ENCODE assay signal across 8 cellular contexts in the genomic region with DNA sequence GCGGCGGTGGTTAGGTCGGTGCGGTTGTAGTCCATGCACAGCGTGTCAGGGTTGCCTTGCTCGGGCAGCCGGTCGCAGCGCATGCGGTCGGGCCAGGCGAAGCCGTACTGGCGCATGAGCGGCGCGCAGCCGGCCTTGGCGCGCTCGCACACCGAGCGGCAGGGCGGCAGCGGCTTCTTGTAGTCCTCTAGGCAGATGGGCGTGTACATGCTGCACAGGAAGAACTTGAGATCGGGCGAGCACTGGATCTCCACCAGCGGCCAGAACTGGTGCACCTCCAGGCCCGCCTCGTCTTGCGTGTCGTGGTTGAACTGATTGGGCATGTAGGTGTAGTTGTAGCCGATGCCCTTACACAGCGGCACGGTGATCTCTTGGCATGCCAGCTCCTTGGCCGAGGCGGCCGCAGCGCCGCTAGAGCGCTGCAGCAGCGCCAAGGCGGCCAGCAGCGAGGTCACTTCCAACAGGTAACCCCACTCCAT. TPM values are rescaled to one million over a fixed set of nuclear protein-coding genes. Genes with fewer than 3 reads are reported as not detected.
DNase-seq lines count a peak whose midpoint lies in the region; ATAC-seq and TF ChIP-seq lines count a peak whose summit lies in the region.

No MANE protein-coding gene starts in this region.

- H3K4me1 ChIP-seq in ACC112 (ENCODE audit: control insufficient read depth, insufficient read depth, low read length, unreplicated experiment) (no peaks in the 10 kb centered on the region), upper lobe of left lung (peaks cover 24 to 65% (median 32%) of the 10 kb centered on the region in 4 donors)

- H3K27me3 Mint-ChIP-seq in activated T-helper 1 cell treated with anti-CD3 and anti-CD28 coated beads, Interleukin-12 subunit alpha, Interleukin-12 subunit beta, Interleukin-2, Interleukin-4 antibody, amounts not matched to agents 30 ng/mL and 10 ng/mL and 1 ng/mL, durations not matched to agents 14 hours and 24 hours and 36 hours (ENCODE audit: insufficient read depth), result peaks cover 71% of the 10 kb centered on the region
- peaks cover 33 to 37% of the 10 kb centered on the region in 2 donors for H3K27me3 Mint-ChIP-seq in natural killer cell (ENCODE audit: low read depth in 2 of 2)

- no peak overlapping the region for H3K27ac Mint-ChIP-seq in activated T-helper 1 cell treated with anti-CD3 and anti-CD28 coated beads, Interleukin-12 subunit alpha, Interleukin-12 subunit beta, Interleukin-2, Interleukin-4 antibody, amounts not matched to agents 30 ng/mL and 10 ng/mL and 1 ng/mL, durations not matched to agents 14 hours and 24 hours and 36 hours
- H3K27ac Mint-ChIP-seq in natural killer cell, result no peak overlapping the region

- 0% methylated on average over 4 to 6 of the region's 45 CpGs for WGBS in upper lobe of left lung, 2 donors

- TF ChIP-seq POLR2A in upper lobe of left lung (IDR thresholded peaks at IDR 0.05), result peak in 1 of 4 donors; percentile 30

- ATAC-seq in HG02884 (IDR thresholded peaks at IDR 0.05; ENCODE audit: unreplicated experiment) (peak; percentile 26), natural killer cell (peak; percentile 31 to 45 (median 38)), upper lobe of left lung (ENCODE audit: low FRiP score in 2 of 2) (peak; percentile 50 to 74)

- peaks cover 1% of the 10 kb centered on the region for H3K36me3 Mint-ChIP-seq in activated T-helper 1 cell treated with anti-CD3 and anti-CD28 coated beads, Interleukin-12 subunit alpha, Interleukin-12 subunit beta, Interleukin-2, Interleukin-4 antibody, amounts not matched to agents 30 ng/mL and 10 ng/mL and 1 ng/mL, durations not matched to agents 14 hours and 24 hours and 36 hours (ENCODE audit: low read depth)
- no peaks in the 10 kb centered on the region for H3K36me3 Mint-ChIP-seq in natural killer cell

- H3K9me3 Mint-ChIP-seq in activated T-helper 1 cell treated with anti-CD3 and anti-CD28 coated beads, Interleukin-12 subunit alpha, Interleukin-12 subunit beta, Interleukin-2, Interleukin-4 antibody, amounts not matched to agents 30 ng/mL and 10 ng/mL and 1 ng/mL, durations not matched to agents 14 hours and 24 hours and 36 hours, result no peaks in the 10 kb centered on the region
- H3K9me3 Mint-ChIP-seq in natural killer cell, result no peaks in the 10 kb centered on the region

- peak overlapping the region; percentile 69 for H3K4me3 Mint-ChIP-seq in activated T-helper 1 cell treated with anti-CD3 and anti-CD28 coated beads, Interleukin-12 subunit alpha, Interleukin-12 subunit beta, Interleukin-2, Interleukin-4 antibody, amounts not matched to agents 30 ng/mL and 10 ng/mL and 1 ng/mL, durations not matched to agents 14 hours and 24 hours and 36 hours
- H3K4me3 Mint-ChIP-seq in natural killer cell, result peak overlapping the region; percentile 87

- intact Hi-C loops in activated T-helper 1 cell treated with anti-CD3 and anti-CD28 coated beads, Interleukin-12 subunit alpha, Interleukin-12 subunit beta, Interleukin-2, Interleukin-4 antibody, amounts not matched to agents 30 ng/mL and 10 ng/mL and 1 ng/mL, durations not matched to agents 14 hours and 24 hours and 36 hours (cut with micrococcal nuclease), result loop anchor here (10.0 kb wide), 1 partner anchor 306 kb away; a partner anchor contains a TSS
- intact Hi-C loops in natural killer cell (cut with micrococcal nuclease), result loop anchor here (10.0 kb wide), 1 partner anchor 516 kb away; a partner anchor contains a TSS

- H3K4me1 Mint-ChIP-seq in activated T-helper 1 cell treated with anti-CD3 and anti-CD28 coated beads, Interleukin-12 subunit alpha, Interleukin-12 subunit beta, Interleukin-2, Interleukin-4 antibody, amounts not matched to agents 30 ng/mL and 10 ng/mL and 1 ng/mL, durations not matched to agents 14 hours and 24 hours and 36 hours (ENCODE audit: low read depth), result peaks cover 14% of the 10 kb centered on the region
- peaks cover 27 to 34% of the 10 kb centered on the region in 2 donors for H3K4me1 Mint-ChIP-seq in natural killer cell

- H2AFZ ChIP-seq in ACC112 (ENCODE audit: low read length, unreplicated experiment), result peak overlapping the region; percentile 93

- peak overlapping the region; percentile 93 for H3K4me3 ChIP-seq in ACC112 (ENCODE audit: low read depth, low read length)
- H3K4me3 ChIP-seq in GM12875 (ENCODE audit: low read depth, low read length), result peak overlapping the region; percentile 61
- H3K4me3 ChIP-seq in upper lobe of left lung, result peak overlapping the region; percentile 55 to 88 (median 83)

- no peak for TF ChIP-seq EP300 in upper lobe of left lung (IDR thresholded peaks at IDR 0.05)

- H3K9me3 ChIP-seq in upper lobe of left lung, result no peaks in the 10 kb centered on the region

- no peaks in the 10 kb centered on the region for H3K27me3 ChIP-seq in ACC112 (ENCODE audit: insufficient read depth, low read length)
- H3K27me3 ChIP-seq in upper lobe of left lung, result peaks cover 0 to 13% (median under 1%) of the 10 kb centered on the region in 4 donors

- TF ChIP-seq CTCF in GM12875 (IDR thresholded peaks at IDR 0.05; ENCODE audit: borderline replicate concordance, insufficient read depth, low read depth, low read length), result no peak
- TF ChIP-seq CTCF in natural killer cell (IDR thresholded peaks at IDR 0.05), result no peak
- no peak for TF ChIP-seq CTCF in upper lobe of left lung (IDR thresholded peaks at IDR 0.05)

- no peaks in the 10 kb centered on the region for H3K79me2 ChIP-seq in ACC112 (ENCODE audit: control insufficient read depth, insufficient read depth, low read length, unreplicated experiment)

- H3K36me3 ChIP-seq in ACC112 (ENCODE audit: insufficient read depth, low read length) (no peaks in the 10 kb centered on the region), upper lobe of left lung (no peaks in the 10 kb centered on the region)

- H3K27ac ChIP-seq in ACC112 (ENCODE audit: low read depth, low read length) (no peak overlapping the region), upper lobe of left lung (peak overlapping the region; percentile 82 to 91 (median 87))

- DNase-seq in NCI-H2227 (lab: John Stamatoyannopoulos, UW; ENCODE audit: unreplicated experiment) (peak; percentile 75), fibroblast of peridontal ligament (ENCODE audit: extremely low read depth) (peak; percentile 78), natural killer cell (peak; percentile 25), upper lobe of left lung (peak; percentile 72 to 93)
- DNase-seq in activated T-helper 1 cell treated with anti-CD3 and anti-CD28 coated beads, Interleukin-12 subunit alpha, Interleukin-12 subunit beta, Interleukin-2, Interleukin-4 antibody, amounts not matched to agents 30 ng/mL and 10 ng/mL and 1 ng/mL, durations not matched to agents 14 hours and 24 hours and 36 hours (ENCODE audit: low spot score), result peak; percentile 22

RNA-seq across cellular contexts. Expression of a gene that starts 1.1 kb away (rescaled TPM):
- 0.41 and 0.56 TPM in 2 replicates for total RNA-seq in activated T-helper 1 cell treated with anti-CD3 and anti-CD28 coated beads, Interleukin-12 subunit alpha, Interleukin-12 subunit beta, Interleukin-2, Interleukin-4 antibody, amounts not matched to agents 30 ng/mL and 10 ng/mL and 1 ng/mL, durations not matched to agents 14 hours and 24 hours and 36 hours
- total RNA-seq in natural killer cell (1 to 10 TPM in 2 of 3 donors, under 1 TPM in 1; 0.85 to 1.4 (median 1.4) TPM), upper lobe of left lung (10 to 100 TPM in 5 of 6 donors, 1 to 10 TPM in 1; 2.1 to 26.3 (median 21.0) TPM)

RNA-seq across cellular contexts. Expression of a gene that starts 35.8 kb away (rescaled TPM):
- not detected in 2 replicates for total RNA-seq in activated T-helper 1 cell treated with anti-CD3 and anti-CD28 coated beads, Interleukin-12 subunit alpha, Interleukin-12 subunit beta, Interleukin-2, Interleukin-4 antibody, amounts not matched to agents 30 ng/mL and 10 ng/mL and 1 ng/mL, durations not matched to agents 14 hours and 24 hours and 36 hours
- total RNA-seq in natural killer cell (not detected), upper lobe of left lung (not detected)

Comparison
In these comparisons a context has a peak if more than half of its experiments do, and no peak if none do; other contexts are left out.
1. DNase-seq: peak in every context shown above with its lines; median percentile 82 in upper lobe of left lung; 78 in fibroblast of peridontal ligament; 75 in NCI-H2227; 25 in natural killer cell; 22 in activated T-helper 1 cell treated with anti-CD3 and anti-CD28 coated beads, Interleukin-12 subunit alpha, Interleukin-12 subunit beta, Interleukin-2, Interleukin-4 antibody, amounts not matched to agents 30 ng/mL and 10 ng/mL and 1 ng/mL, durations not matched to agents 14 hours and 24 hours and 36 hours.